Comparison of ENCODE assay signal across 1 cellular context in the genomic region with DNA sequence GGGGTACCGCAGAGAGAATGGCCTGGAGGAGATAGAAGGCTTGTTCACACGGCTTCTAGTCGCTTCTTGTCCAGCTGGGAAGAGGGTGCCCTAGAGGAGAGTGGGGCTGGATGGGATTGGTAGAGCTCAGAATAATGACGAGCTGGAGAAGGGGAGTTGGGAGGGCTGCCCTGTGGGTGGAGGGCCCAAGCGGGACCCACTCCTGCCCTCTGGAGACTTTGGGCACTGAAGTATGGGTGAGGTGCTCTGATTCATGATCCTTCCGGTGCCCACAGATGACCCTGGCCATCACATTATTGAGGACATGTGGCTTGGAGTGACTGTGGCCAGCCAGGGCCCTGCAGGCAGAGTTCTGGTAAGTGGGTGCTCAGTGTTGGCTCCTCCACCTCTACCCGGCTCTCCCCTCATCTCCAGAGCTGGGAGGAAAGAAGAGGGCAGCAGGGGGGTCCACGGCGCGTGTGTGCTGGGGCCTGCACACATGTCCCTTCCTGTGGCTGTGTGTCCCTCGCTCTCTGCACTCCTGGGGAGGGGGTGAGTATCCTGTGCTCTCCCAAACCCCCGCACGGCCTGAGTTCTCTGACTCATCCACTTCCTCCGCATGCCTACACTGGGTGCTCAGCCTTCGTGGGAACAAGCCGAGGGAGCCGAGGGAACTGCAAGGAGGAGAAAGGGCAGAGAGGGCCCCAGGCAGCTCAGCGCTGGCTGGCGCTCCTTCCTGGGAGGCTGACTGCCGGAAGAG.
A peak's percentile ranks its signal among the peaks of the same experiment; 100 is the strongest.
TF ChIP-seq lines count a peak whose summit lies in the region.

No MANE protein-coding gene starts in this region.

TF ChIP-seq in SK-N-SH, 30 proteins besides CTCF, POLR2A, EP300 and RAD21 (continued from another document):
- TF ChIP-seq YY1 (IDR thresholded peaks at IDR 0.05; ENCODE audit: low read depth), result peak; percentile 44; the same call in 1 of the 2 replicates
- 0 out of 2 replicates have a peak, but pooled peaks have one; percentile 57 for TF ChIP-seq SIN3A (IDR thresholded peaks at IDR 0.05; ENCODE audit: borderline replicate concordance, low read depth, low read length)
- no peak for TF ChIP-seq CHD2 (IDR thresholded peaks at IDR 0.05; ENCODE audit: low read length, partially characterized antibody)
- TF ChIP-seq NFIC (IDR thresholded peaks at IDR 0.05; ENCODE audit: borderline replicate concordance), result peak; percentile 84
- no peak for TF ChIP-seq NRF1 (IDR thresholded peaks at IDR 0.05; ENCODE audit: low read depth, low read length)
- TF ChIP-seq FOXJ3 (CRISPR knock-in tag; IDR thresholded peaks at IDR 0.05), result no peak
- TF ChIP-seq FOSL2 (IDR thresholded peaks at IDR 0.05; ENCODE audit: borderline replicate concordance, low read depth), result peak; percentile 99
- TF ChIP-seq, protein P1, sequence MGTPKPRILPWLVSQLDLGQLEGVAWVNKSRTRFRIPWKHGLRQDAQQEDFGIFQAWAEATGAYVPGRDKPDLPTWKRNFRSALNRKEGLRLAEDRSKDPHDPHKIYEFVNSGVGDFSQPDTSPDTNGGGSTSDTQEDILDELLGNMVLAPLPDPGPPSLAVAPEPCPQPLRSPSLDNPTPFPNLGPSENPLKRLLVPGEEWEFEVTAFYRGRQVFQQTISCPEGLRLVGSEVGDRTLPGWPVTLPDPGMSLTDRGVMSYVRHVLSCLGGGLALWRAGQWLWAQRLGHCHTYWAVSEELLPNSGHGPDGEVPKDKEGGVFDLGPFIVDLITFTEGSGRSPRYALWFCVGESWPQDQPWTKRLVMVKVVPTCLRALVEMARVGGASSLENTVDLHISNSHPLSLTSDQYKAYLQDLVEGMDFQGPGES (IDR thresholded peaks at IDR 0.05; ENCODE audit: low read depth, low read length), result no peak
- no peak for TF ChIP-seq RFX5 (IDR thresholded peaks at IDR 0.05; ENCODE audit: low read length)
- TF ChIP-seq, protein P2, sequence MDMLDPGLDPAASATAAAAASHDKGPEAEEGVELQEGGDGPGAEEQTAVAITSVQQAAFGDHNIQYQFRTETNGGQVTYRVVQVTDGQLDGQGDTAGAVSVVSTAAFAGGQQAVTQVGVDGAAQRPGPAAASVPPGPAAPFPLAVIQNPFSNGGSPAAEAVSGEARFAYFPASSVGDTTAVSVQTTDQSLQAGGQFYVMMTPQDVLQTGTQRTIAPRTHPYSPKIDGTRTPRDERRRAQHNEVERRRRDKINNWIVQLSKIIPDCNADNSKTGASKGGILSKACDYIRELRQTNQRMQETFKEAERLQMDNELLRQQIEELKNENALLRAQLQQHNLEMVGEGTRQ (IDR thresholded peaks at IDR 0.05; ENCODE audit: borderline replicate concordance, low read depth, low read length), result no peak
- TF ChIP-seq GABPA (IDR thresholded peaks at IDR 0.05; ENCODE audit: low read depth), result peak; percentile 50; the same call in 1 of the 2 replicates
- TF ChIP-seq POLR2AphosphoS5 (IDR thresholded peaks at IDR 0.05; ENCODE audit: low read depth, low read length), result peak; percentile 62; the same call in 1 of the 2 replicates
- TF ChIP-seq JUND (IDR thresholded peaks at IDR 0.05), result peak; percentile 96
- TF ChIP-seq TEAD4 (IDR thresholded peaks at IDR 0.05; ENCODE audit: borderline replicate concordance, insufficient read depth), result peak; percentile 83
- TF ChIP-seq EZH2phosphoT487 (IDR thresholded peaks at IDR 0.05; ENCODE audit: borderline replicate concordance, low read depth), result no peak
- TF ChIP-seq MEF2A (IDR thresholded peaks at IDR 0.05; ENCODE audit: borderline replicate concordance, low read depth), result no peak
- TF ChIP-seq MXI1 (IDR thresholded peaks at IDR 0.05; ENCODE audit: low read depth, low read length), result no peak
- no peak for TF ChIP-seq SMC3 (IDR thresholded peaks at IDR 0.05; ENCODE audit: low read depth, low read length)
- TF ChIP-seq, protein P3, sequence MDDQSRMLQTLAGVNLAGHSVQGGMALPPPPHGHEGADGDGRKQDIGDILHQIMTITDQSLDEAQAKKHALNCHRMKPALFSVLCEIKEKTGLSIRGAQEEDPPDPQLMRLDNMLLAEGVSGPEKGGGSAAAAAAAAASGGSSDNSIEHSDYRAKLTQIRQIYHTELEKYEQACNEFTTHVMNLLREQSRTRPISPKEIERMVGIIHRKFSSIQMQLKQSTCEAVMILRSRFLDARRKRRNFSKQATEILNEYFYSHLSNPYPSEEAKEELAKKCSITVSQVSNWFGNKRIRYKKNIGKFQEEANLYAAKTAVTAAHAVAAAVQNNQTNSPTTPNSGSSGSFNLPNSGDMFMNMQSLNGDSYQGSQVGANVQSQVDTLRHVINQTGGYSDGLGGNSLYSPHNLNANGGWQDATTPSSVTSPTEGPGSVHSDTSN (IDR thresholded peaks at IDR 0.05), result peak; percentile 68
- peak; percentile 16; the same call in 1 of the 2 replicates for TF ChIP-seq TAF1 (IDR thresholded peaks at IDR 0.05; ENCODE audit: borderline replicate concordance, low read depth, low read length)
- peak; percentile 79; the same call in 1 of the 2 replicates for TF ChIP-seq FOXM1 (IDR thresholded peaks at IDR 0.05; ENCODE audit: low read depth)
